1 cellular context compared by ENCODE assay signal in genomic region chr20:25545171-25545570, GRCh38.
A peak's percentile ranks its signal among the peaks of the same experiment; 100 is the strongest.
TF ChIP-seq lines count a peak whose summit lies in the region.

No MANE protein-coding gene starts in this region.

TF ChIP-seq in H1, 55 proteins besides CTCF, POLR2A, EP300 and RAD21:
- TF ChIP-seq CHD1 (IDR thresholded peaks at IDR 0.05; ENCODE audit: low read depth, low read length) (no peak), JUND (IDR thresholded peaks at IDR 0.05; ENCODE audit: low read length) (0 out of 2 replicates have a peak, but pooled peaks have one; percentile 24)
TF ChIP-seq in H1: peak in this region for 1.
